Comparison of ENCODE assay signal across 2 cellular contexts in genomic region chr7:80264769-80265168, GRCh38.
TF ChIP-seq lines count a peak whose summit lies in the region.

No MANE protein-coding gene starts in this region.

TF ChIP-seq in HepG2, 621 proteins besides CTCF, POLR2A, EP300 and RAD21:
- TF ChIP-seq, protein P1, sequence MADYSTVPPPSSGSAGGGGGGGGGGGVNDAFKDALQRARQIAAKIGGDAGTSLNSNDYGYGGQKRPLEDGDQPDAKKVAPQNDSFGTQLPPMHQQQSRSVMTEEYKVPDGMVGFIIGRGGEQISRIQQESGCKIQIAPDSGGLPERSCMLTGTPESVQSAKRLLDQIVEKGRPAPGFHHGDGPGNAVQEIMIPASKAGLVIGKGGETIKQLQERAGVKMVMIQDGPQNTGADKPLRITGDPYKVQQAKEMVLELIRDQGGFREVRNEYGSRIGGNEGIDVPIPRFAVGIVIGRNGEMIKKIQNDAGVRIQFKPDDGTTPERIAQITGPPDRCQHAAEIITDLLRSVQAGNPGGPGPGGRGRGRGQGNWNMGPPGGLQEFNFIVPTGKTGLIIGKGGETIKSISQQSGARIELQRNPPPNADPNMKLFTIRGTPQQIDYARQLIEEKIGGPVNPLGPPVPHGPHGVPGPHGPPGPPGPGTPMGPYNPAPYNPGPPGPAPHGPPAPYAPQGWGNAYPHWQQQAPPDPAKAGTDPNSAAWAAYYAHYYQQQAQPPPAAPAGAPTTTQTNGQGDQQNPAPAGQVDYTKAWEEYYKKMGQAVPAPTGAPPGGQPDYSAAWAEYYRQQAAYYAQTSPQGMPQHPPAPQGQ (CRISPR knock-in tag; IDR thresholded peaks at IDR 0.05; ENCODE audit: borderline replicate concordance): no peak
- TF ChIP-seq MNT (IDR thresholded peaks at IDR 0.05) (peak; percentile 99), ZNF878 (CRISPR knock-in tag; IDR thresholded peaks at IDR 0.05) (no peak)

TF ChIP-seq in IMR-90, 13 proteins besides CTCF, POLR2A, EP300 and RAD21:
- no peak for TF ChIP-seq MAZ (IDR thresholded peaks at IDR 0.05; ENCODE audit: borderline replicate concordance, low read depth, low read length)
- TF ChIP-seq, protein P2, sequence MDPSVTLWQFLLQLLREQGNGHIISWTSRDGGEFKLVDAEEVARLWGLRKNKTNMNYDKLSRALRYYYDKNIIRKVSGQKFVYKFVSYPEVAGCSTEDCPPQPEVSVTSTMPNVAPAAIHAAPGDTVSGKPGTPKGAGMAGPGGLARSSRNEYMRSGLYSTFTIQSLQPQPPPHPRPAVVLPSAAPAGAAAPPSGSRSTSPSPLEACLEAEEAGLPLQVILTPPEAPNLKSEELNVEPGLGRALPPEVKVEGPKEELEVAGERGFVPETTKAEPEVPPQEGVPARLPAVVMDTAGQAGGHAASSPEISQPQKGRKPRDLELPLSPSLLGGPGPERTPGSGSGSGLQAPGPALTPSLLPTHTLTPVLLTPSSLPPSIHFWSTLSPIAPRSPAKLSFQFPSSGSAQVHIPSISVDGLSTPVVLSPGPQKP (IDR thresholded peaks at IDR 0.05; ENCODE audit: borderline replicate concordance, low read depth, low read length): no peak
- TF ChIP-seq CEBPB (IDR thresholded peaks at IDR 0.05; ENCODE audit: low read depth, low read length): no peak
- TF ChIP-seq RCOR1 (IDR thresholded peaks at IDR 0.05; ENCODE audit: insufficient replicate concordance, low read length): no peak
- no peak for TF ChIP-seq MXI1 (IDR thresholded peaks at IDR 0.05; ENCODE audit: borderline replicate concordance, low read depth, low read length)
- no peak for TF ChIP-seq CHD1 (IDR thresholded peaks at IDR 0.05; ENCODE audit: low read depth, low read length)
- TF ChIP-seq BHLHE40 (IDR thresholded peaks at IDR 0.05; ENCODE audit: low read depth, low read length): no peak
- TF ChIP-seq SMC3 (IDR thresholded peaks at IDR 0.05; ENCODE audit: low read depth, low read length): no peak
- no peak for TF ChIP-seq RFX5 (IDR thresholded peaks at IDR 0.05; ENCODE audit: low read depth, low read length)
- TF ChIP-seq, protein P3, sequence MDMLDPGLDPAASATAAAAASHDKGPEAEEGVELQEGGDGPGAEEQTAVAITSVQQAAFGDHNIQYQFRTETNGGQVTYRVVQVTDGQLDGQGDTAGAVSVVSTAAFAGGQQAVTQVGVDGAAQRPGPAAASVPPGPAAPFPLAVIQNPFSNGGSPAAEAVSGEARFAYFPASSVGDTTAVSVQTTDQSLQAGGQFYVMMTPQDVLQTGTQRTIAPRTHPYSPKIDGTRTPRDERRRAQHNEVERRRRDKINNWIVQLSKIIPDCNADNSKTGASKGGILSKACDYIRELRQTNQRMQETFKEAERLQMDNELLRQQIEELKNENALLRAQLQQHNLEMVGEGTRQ (IDR thresholded peaks at IDR 0.05; ENCODE audit: low read depth, low read length): no peak
- no peak for TF ChIP-seq FOS (IDR thresholded peaks at IDR 0.05; ENCODE audit: low read depth, low read length)
- TF ChIP-seq NFE2L2 (IDR thresholded peaks at IDR 0.05; ENCODE audit: low read depth, low read length): no peak
- no peak for TF ChIP-seq MAFK (IDR thresholded peaks at IDR 0.05; ENCODE audit: low read depth, low read length)
